ENCODE assay signal across 20 cellular contexts in the genomic region with DNA sequence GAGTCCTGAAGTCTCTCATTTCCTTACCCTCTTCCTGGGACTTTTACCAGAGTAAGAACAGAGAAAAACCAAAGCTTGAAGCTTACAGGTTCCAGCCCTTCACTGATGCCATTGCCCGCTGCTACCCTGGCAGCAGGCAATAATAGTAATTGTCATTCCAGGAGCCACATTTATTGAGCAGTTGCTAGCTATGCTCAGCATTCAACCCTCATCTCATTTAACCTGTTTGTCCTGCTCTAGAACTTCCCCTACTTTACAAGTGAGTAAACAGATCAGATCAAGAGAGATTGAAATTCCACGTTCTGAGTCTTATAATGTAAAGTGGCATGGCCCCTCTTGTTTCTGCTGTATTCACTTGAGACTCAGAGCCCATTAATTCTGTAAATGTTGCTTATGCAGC.
"Had no signal": no experiment of that assay in that cellular context is flagged by ENCODE, and none has a peak within 500 bp of the region (broad histone marks: within the 10 kb centered on the region; RNA-seq: fewer than 3 reads in every experiment).

No MANE protein-coding gene starts in this region.

- H3K4me1 ChIP-seq: body of pancreas, foreskin keratinocyte, lower lobe of right lung had no signal

- H3K4me3 ChIP-seq: body of pancreas, lower lobe of right lung, ovary, tibial artery had no signal

- DNase-seq: activated B cell treated with CpG ODN at 0.5 μM for 24 hours; activated CD4-positive, alpha-beta T cell treated with anti-CD3 and anti-CD28 coated beads for 48 hours; activated CD8-positive, alpha-beta memory T cell treated with anti-CD3 and anti-CD28 coated beads, Interleukin-2, amount 50 U/mL, for 4 hours; activated CD8-positive, alpha-beta T cell treated with anti-CD3 and anti-CD28 coated beads for 36 hours; activated gamma-delta T cell; activated naive CD8-positive, alpha-beta T cell treated with anti-CD3 and anti-CD28 coated beads for 36 hours; activated T-cell treated with anti-CD3 and anti-CD28 coated beads, Interleukin-2, amount 50 U/mL, for 72 hours; amygdala; body of pancreas; cortex of kidney; effector CD4-positive, alpha-beta T cell; foreskin keratinocyte; head of caudate nucleus; lower lobe of right lung; ovary; stimulated activated CD4-positive, alpha-beta T cell treated with anti-CD3 and anti-CD28 coated beads, Interleukin-2, amount 100 ng/mL, for 48 hours; stimulated activated naive B cell treated with anti-CD40 and anti-IgM and Interleukin-4, amounts not matched to agents 10 μg/mL and 1 μg/mL and 100 μg/mL, for 72 hours; T-helper 2 cell; tibial artery had no signal

- H3K36me3 Mint-ChIP-seq: activated naive CD8-positive, alpha-beta T cell treated with anti-CD3 and anti-CD28 coated beads for 36 hours; mesothelial cell of epicardium had no signal

- H3K9me3 ChIP-seq: body of pancreas, lower lobe of right lung, ovary, tibial artery had no signal

- H3K9me3 Mint-ChIP-seq: activated B cell treated with CpG ODN at 0.5 μM for 24 hours; activated CD8-positive, alpha-beta T cell treated with anti-CD3 and anti-CD28 coated beads for 36 hours; activated naive CD8-positive, alpha-beta T cell treated with anti-CD3 and anti-CD28 coated beads for 36 hours; activated T-cell treated with anti-CD3 and anti-CD28 coated beads, Interleukin-2, amount 50 U/mL, for 72 hours; mesothelial cell of epicardium; stimulated activated naive B cell treated with anti-CD40 and anti-IgM and Interleukin-4, amounts not matched to agents 10 μg/mL and 1 μg/mL and 100 μg/mL, for 72 hours had no signal

- H3K36me3 ChIP-seq: lower lobe of right lung, ovary, tibial artery had no signal

- ATAC-seq: activated CD8-positive, alpha-beta T cell treated with anti-CD3 and anti-CD28 coated beads for 36 hours; activated T-cell treated with anti-CD3 and anti-CD28 coated beads, Interleukin-2, amount 50 U/mL, for 72 hours; body of pancreas; foreskin keratinocyte; stimulated activated naive B cell treated with anti-CD40 and anti-IgM and Interleukin-4, amounts not matched to agents 10 μg/mL and 1 μg/mL and 100 μg/mL, for 72 hours had no signal

- H3K27me3 ChIP-seq: body of pancreas, ovary, tibial artery had no signal

- H3K27ac ChIP-seq: body of pancreas, foreskin keratinocyte, lower lobe of right lung, ovary, tibial artery had no signal

- H3K27ac Mint-ChIP-seq: activated B cell treated with CpG ODN at 0.5 μM for 24 hours; activated CD8-positive, alpha-beta T cell treated with anti-CD3 and anti-CD28 coated beads for 36 hours; activated naive CD8-positive, alpha-beta T cell treated with anti-CD3 and anti-CD28 coated beads for 36 hours; activated T-cell treated with anti-CD3 and anti-CD28 coated beads, Interleukin-2, amount 50 U/mL, for 72 hours; stimulated activated naive B cell treated with anti-CD40 and anti-IgM and Interleukin-4, amounts not matched to agents 10 μg/mL and 1 μg/mL and 100 μg/mL, for 72 hours had no signal

- H3K4me1 Mint-ChIP-seq: activated B cell treated with CpG ODN at 0.5 μM for 24 hours; activated naive CD8-positive, alpha-beta T cell treated with anti-CD3 and anti-CD28 coated beads for 36 hours; stimulated activated naive B cell treated with anti-CD40 and anti-IgM and Interleukin-4, amounts not matched to agents 10 μg/mL and 1 μg/mL and 100 μg/mL, for 72 hours had no signal

- H3K27me3 Mint-ChIP-seq: activated CD8-positive, alpha-beta T cell treated with anti-CD3 and anti-CD28 coated beads for 36 hours; activated naive CD8-positive, alpha-beta T cell treated with anti-CD3 and anti-CD28 coated beads for 36 hours had no signal

- H3K4me3 Mint-ChIP-seq: activated B cell treated with CpG ODN at 0.5 μM for 24 hours; activated CD8-positive, alpha-beta T cell treated with anti-CD3 and anti-CD28 coated beads for 36 hours; activated naive CD8-positive, alpha-beta T cell treated with anti-CD3 and anti-CD28 coated beads for 36 hours; activated T-cell treated with anti-CD3 and anti-CD28 coated beads, Interleukin-2, amount 50 U/mL, for 72 hours; mesothelial cell of epicardium; stimulated activated naive B cell treated with anti-CD40 and anti-IgM and Interleukin-4, amounts not matched to agents 10 μg/mL and 1 μg/mL and 100 μg/mL, for 72 hours had no signal
